Comparison of ENCODE assay signal across 10 cellular contexts in the genomic region with DNA sequence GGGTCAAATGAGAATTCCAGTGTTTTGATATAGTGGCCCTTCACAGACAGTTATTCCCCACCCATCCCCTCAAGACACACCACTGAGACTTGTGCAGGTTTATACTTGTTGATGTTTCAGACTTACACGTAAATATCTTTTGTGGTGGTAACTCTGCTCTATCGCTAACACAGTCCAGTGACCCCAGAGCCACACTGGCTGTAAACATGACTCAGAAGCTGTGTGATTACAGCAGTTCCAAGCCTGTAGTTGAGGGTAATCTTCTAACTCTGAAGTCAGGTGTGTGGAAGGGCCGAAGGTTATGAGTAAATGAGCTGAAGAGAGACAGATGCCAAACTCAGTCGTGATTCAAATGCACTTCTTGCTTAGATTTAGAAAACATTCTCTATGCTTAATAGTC. TPM values are rescaled to one million over a fixed set of nuclear protein-coding genes. Genes with fewer than 3 reads are reported as not detected.
DNase-seq lines count a peak whose midpoint lies in the region; ATAC-seq, FAIRE-seq and TF ChIP-seq lines count a peak whose summit lies in the region.
"Had no signal": no experiment of that assay in that cellular context is flagged by ENCODE, and none has a peak within 500 bp of the region (broad histone marks: within the 10 kb centered on the region; RNA-seq: fewer than 3 reads in every experiment).

No MANE protein-coding gene starts in this region.

- no peaks in the 10 kb centered on the region for H3K27me3 Mint-ChIP-seq in WTC11 (ENCODE audit: low read depth)

- WGBS in mesodermal cell (ENCODE audit: insufficient coverage in 2 of 2), 2 experiments: 80 to 87% methylated on average over 3 to 4 of the region's 4 CpGs

- DNase-seq in WTC11 (ENCODE audit: low spot score) (no peak), anterior cingulate cortex (lab: John Stamatoyannopoulos, UW) (no peak), gastrocnemius medialis (no peak), GM19239 (ENCODE audit: insufficient read length, low spot score) (no peak)
- DNase-seq in activated effector memory CD4-positive, alpha-beta T cell treated with Interleukin-2 at 50 U/mL for 16 hours: no peak

- H3K9me3 ChIP-seq in mesodermal cell (ENCODE audit: control insufficient read depth, low read length) (no peaks in the 10 kb centered on the region), gastrocnemius medialis (no peaks in the 10 kb centered on the region)

- no peaks in the 10 kb centered on the region for H3K27me3 ChIP-seq in gastrocnemius medialis

- intact Hi-C loops in gastrocnemius medialis (cut with DNase I; ENCODE audit: low total_unique reads): no loop called here

- peaks cover 17% of the 10 kb centered on the region for H3K36me3 Mint-ChIP-seq in WTC11

- H3K36me3 ChIP-seq in mesodermal cell (ENCODE audit: control insufficient read depth, insufficient read depth, low read length) (peaks cover 4% of the 10 kb centered on the region), gastrocnemius medialis (no peaks in the 10 kb centered on the region)

- TF ChIP-seq CTCF in WTC11 (IDR thresholded peaks at IDR 0.05) (no peak), gastrocnemius medialis (IDR thresholded peaks at IDR 0.05 in 4 of 5, conservative IDR thresholded peaks at IDR 0.05 in 1 of 5) (no peak)

- H3K27ac ChIP-seq in mesodermal cell (ENCODE audit: low read depth, low read length, severe bottlenecking) (peak overlapping the region; percentile 88), gastrocnemius medialis (no peak overlapping the region)

- no peak for FAIRE-seq in GM19239 (lab: Jason Lieb, UNC)

- POLR2A ChIA-PET in WTC11 (lab: Charles Lee): no interaction called here

- CTCF ChIA-PET in WTC11 (lab: Charles Lee): interaction anchor here (1.1 kb wide), 1 partner anchor 53 kb away, joined by 5 read pairs; no protein-coding TSS in a partner anchor

- H3K4me1 ChIP-seq in mesodermal cell (ENCODE audit: control insufficient read depth, insufficient read depth, low read length, poor library complexity, severe bottlenecking): peaks cover 5% of the 10 kb centered on the region
- no peaks in the 10 kb centered on the region for H3K4me1 ChIP-seq in gastrocnemius medialis

- H3K4me1 Mint-ChIP-seq in WTC11: peaks cover 22% of the 10 kb centered on the region

- 0 out of 2 replicates have a peak, but pooled peaks cover 4% of the 10 kb centered on the region for H3K9me3 Mint-ChIP-seq in WTC11

- H3K4me3 Mint-ChIP-seq in WTC11: no peak overlapping the region

- in situ Hi-C loops in gastrocnemius medialis (cut with MboI; ENCODE audit: low sequenced_read_pairs in 4 of 4): loop anchor here in 1 of 4 donors (25.0 kb wide), 1 partner anchor 222 kb away; no protein-coding TSS in a partner anchor

- ATAC-seq in GM18505 (IDR thresholded peaks at IDR 0.05; ENCODE audit: unreplicated experiment) (peak; percentile 92), HG02852 (IDR thresholded peaks at IDR 0.05; ENCODE audit: unreplicated experiment) (peak; percentile 89), WTC11 (no peak), gastrocnemius medialis (no peak)

- H3K4me3 ChIP-seq in mesodermal cell (ENCODE audit: extremely low read depth, insufficient read depth, low read length, poor library complexity, severe bottlenecking) (peak overlapping the region; percentile 3), gastrocnemius medialis (no peak overlapping the region)

- TF ChIP-seq POLR2A in GM18505 (IDR thresholded peaks at IDR 0.05; ENCODE audit: borderline replicate concordance, extremely low read depth, insufficient read depth, insufficient read length) (no peak), gastrocnemius medialis (IDR thresholded peaks at IDR 0.05) (no peak)

- H3K27ac Mint-ChIP-seq in WTC11: peak overlapping the region; percentile 8

TF ChIP-seq in WTC11, 78 proteins besides CTCF, POLR2A, EP300 and RAD21:
- TF ChIP-seq, protein P1, sequence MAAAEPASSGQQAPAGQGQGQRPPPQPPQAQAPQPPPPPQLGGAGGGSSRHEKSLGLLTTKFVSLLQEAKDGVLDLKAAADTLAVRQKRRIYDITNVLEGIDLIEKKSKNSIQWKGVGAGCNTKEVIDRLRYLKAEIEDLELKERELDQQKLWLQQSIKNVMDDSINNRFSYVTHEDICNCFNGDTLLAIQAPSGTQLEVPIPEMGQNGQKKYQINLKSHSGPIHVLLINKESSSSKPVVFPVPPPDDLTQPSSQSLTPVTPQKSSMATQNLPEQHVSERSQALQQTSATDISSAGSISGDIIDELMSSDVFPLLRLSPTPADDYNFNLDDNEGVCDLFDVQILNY (CRISPR knock-in tag; IDR thresholded peaks at IDR 0.05): no peak
- TF ChIP-seq ZNF416 (CRISPR knock-in tag; IDR thresholded peaks at IDR 0.05): no peak
- TF ChIP-seq, protein P2, sequence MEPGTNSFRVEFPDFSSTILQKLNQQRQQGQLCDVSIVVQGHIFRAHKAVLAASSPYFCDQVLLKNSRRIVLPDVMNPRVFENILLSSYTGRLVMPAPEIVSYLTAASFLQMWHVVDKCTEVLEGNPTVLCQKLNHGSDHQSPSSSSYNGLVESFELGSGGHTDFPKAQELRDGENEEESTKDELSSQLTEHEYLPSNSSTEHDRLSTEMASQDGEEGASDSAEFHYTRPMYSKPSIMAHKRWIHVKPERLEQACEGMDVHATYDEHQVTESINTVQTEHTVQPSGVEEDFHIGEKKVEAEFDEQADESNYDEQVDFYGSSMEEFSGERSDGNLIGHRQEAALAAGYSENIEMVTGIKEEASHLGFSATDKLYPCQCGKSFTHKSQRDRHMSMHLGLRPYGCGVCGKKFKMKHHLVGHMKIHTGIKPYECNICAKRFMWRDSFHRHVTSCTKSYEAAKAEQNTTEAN (CRISPR knock-in tag; IDR thresholded peaks at IDR 0.05): no peak
- no peak for TF ChIP-seq MXD4 (CRISPR knock-in tag; IDR thresholded peaks at IDR 0.05; ENCODE audit: borderline replicate concordance)
- TF ChIP-seq, protein P3, sequence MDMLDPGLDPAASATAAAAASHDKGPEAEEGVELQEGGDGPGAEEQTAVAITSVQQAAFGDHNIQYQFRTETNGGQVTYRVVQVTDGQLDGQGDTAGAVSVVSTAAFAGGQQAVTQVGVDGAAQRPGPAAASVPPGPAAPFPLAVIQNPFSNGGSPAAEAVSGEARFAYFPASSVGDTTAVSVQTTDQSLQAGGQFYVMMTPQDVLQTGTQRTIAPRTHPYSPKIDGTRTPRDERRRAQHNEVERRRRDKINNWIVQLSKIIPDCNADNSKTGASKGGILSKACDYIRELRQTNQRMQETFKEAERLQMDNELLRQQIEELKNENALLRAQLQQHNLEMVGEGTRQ (CRISPR knock-in tag; IDR thresholded peaks at IDR 0.05): no peak
- TF ChIP-seq, protein P4, sequence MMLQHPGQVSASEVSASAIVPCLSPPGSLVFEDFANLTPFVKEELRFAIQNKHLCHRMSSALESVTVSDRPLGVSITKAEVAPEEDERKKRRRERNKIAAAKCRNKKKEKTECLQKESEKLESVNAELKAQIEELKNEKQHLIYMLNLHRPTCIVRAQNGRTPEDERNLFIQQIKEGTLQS (CRISPR knock-in tag; conservative IDR thresholded peaks at IDR 0.05): no peak
- TF ChIP-seq CREM (CRISPR knock-in tag; IDR thresholded peaks at IDR 0.05): no peak
- TF ChIP-seq PRRX2 (CRISPR knock-in tag; IDR thresholded peaks at IDR 0.05): no peak
- no peak for TF ChIP-seq KAT7 (CRISPR knock-in tag; IDR thresholded peaks at IDR 0.05; ENCODE audit: borderline replicate concordance)
- TF ChIP-seq, protein P5, sequence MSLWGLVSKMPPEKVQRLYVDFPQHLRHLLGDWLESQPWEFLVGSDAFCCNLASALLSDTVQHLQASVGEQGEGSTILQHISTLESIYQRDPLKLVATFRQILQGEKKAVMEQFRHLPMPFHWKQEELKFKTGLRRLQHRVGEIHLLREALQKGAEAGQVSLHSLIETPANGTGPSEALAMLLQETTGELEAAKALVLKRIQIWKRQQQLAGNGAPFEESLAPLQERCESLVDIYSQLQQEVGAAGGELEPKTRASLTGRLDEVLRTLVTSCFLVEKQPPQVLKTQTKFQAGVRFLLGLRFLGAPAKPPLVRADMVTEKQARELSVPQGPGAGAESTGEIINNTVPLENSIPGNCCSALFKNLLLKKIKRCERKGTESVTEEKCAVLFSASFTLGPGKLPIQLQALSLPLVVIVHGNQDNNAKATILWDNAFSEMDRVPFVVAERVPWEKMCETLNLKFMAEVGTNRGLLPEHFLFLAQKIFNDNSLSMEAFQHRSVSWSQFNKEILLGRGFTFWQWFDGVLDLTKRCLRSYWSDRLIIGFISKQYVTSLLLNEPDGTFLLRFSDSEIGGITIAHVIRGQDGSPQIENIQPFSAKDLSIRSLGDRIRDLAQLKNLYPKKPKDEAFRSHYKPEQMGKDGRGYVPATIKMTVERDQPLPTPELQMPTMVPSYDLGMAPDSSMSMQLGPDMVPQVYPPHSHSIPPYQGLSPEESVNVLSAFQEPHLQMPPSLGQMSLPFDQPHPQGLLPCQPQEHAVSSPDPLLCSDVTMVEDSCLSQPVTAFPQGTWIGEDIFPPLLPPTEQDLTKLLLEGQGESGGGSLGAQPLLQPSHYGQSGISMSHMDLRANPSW (CRISPR knock-in tag; conservative IDR thresholded peaks at IDR 0.05; ENCODE audit: low read depth): no peak
- no peak for TF ChIP-seq GTF2I (CRISPR knock-in tag; conservative IDR thresholded peaks at IDR 0.05)
- no peak for TF ChIP-seq ETV6 (CRISPR knock-in tag; IDR thresholded peaks at IDR 0.05)
- TF ChIP-seq FOXP1 (CRISPR knock-in tag; IDR thresholded peaks at IDR 0.05; ENCODE audit: borderline replicate concordance): no peak
- TF ChIP-seq NFYB (CRISPR knock-in tag; conservative IDR thresholded peaks at IDR 0.05; ENCODE audit: low read depth): no peak
- no peak for TF ChIP-seq NR1H2 (CRISPR knock-in tag; IDR thresholded peaks at IDR 0.05)
TF ChIP-seq in WTC11: peak in this region for 0.

RNA-seq across cellular contexts. Expression of gene NOBOX, which starts 19.4 kb away (rescaled TPM):
- total RNA-seq in WTC11 (2021) (not detected in 3 replicates), gastrocnemius medialis (not detected)
- not detected for polyA plus RNA-seq in mesodermal cell (2013, experiment 1 of 2)
- polyA plus RNA-seq in mesodermal cell (2013, experiment 2 of 2): not detected
- total RNA-seq: liver, SK-MEL-5 had no signal
- polyA plus RNA-seq: liver had no signal

RNA-seq across cellular contexts. Expression of gene ARHGEF5, which starts 28.9 kb away (rescaled TPM):
- total RNA-seq in WTC11 (2021): 80.1 to 115 TPM (median 104 TPM) in 3 replicates
- 3.1 TPM for polyA plus RNA-seq in mesodermal cell (2013, experiment 1 of 2)
- polyA plus RNA-seq in mesodermal cell (2013, experiment 2 of 2): 3.7 TPM
- total RNA-seq in gastrocnemius medialis: under 1 TPM; 0.15 to 0.69 (median 0.53) TPM
- total RNA-seq: SK-MEL-5 had no signal

Comparison
In these comparisons a context has a peak if more than half of its experiments do, and no peak if none do; other contexts are left out.
1. ATAC-seq: peak in GM18505 (single experiment) and HG02852 (single experiment); none in WTC11 (single experiment) and gastrocnemius medialis (0 of 2).
2. RNA of gene ARHGEF5, which starts 28.9 kb away (total RNA-seq): 80.1 to 115 TPM in WTC11; 0.15 to 0.69 TPM in gastrocnemius medialis; every median in the first group is over 10 times any median in the second.